Comparison of ENCODE assay signal across 8 cellular contexts in the genomic region with DNA sequence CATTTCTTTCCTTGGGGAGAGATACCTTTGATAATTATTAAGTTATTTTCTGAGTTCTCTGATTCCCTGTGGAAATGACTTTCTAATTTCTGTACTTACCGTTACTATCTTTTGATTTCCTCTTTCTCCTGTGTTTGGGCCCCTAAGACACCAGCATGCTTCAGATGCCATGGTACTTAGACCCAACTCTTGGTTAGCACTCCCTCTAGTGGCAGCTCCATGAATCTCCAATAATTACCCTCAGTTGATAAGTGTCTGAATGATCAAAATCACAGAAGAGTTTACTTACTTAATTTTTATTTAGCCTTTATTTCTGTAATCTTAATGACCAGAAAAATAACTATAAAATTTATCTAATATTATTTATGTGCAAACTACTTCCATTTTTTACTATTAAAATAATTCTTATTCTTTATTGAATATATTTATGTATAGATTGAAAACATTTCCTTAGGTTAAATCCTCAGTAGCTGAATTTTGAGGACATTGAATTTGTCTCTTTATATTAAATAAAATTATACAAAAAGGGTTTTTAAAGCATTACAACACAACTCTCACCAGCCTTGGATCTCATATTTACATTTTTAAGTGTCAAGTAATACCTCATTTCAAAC.
DNase-seq lines count a peak whose midpoint lies in the region; ATAC-seq and TF ChIP-seq lines count a peak whose summit lies in the region.

No MANE protein-coding gene starts in this region.

- no peak overlapping the region for H3K27ac ChIP-seq in right lobe of liver

- no peaks in the 10 kb centered on the region for H3K27me3 ChIP-seq in right lobe of liver

- ATAC-seq in GM21526 (IDR thresholded peaks at IDR 0.05; ENCODE audit: low FRiP score, unreplicated experiment) (peak; percentile 97), right lobe of liver (peak; percentile 80 to 86 (median 82))

- H3K4me3 Mint-ChIP-seq in type B pancreatic cell = no peak overlapping the region

- DNase-seq in activated gamma-delta T cell treated with anti-CD3 and anti-CD28 coated beads, Interleukin-2, amount 50 U/mL, for 16 hours (ENCODE audit: low read depth) = peak; percentile 2
- no peak for DNase-seq in activated gamma-delta T cell treated with Interleukin-2 at 50 U/mL for 16 hours
- peak; percentile 18 for DNase-seq in HS-5 (ENCODE audit: low read depth)
- peak; percentile 85 for DNase-seq in OCI-M1 (lab: John Stamatoyannopoulos, UW)
- peak; percentile 81 for DNase-seq in choroid plexus epithelial cell (ENCODE audit: low read depth)
- DNase-seq in right lobe of liver = no peak
- no peak for DNase-seq in type B pancreatic cell (ENCODE audit: extremely low spot score, unreplicated experiment)

- intact Hi-C loops in right lobe of liver (cut with DNase I) = no loop called here

- TF ChIP-seq POLR2A in right lobe of liver (IDR thresholded peaks at IDR 0.05) = no peak

- WGBS in right lobe of liver (ENCODE audit: insufficient coverage, low coverage, low lambda C conversion rate, missing lambda C conversion rate) = 4% methylated on average over 1 of the region's 1 CpG

- no peak overlapping the region for H3K4me3 ChIP-seq in choroid plexus epithelial cell (ENCODE audit: low read depth, low read length)
- H3K4me3 ChIP-seq in right lobe of liver = no peak overlapping the region

- no peaks in the 10 kb centered on the region for H3K36me3 Mint-ChIP-seq in type B pancreatic cell

- H3K27ac Mint-ChIP-seq in type B pancreatic cell = no peak overlapping the region

- no peaks in the 10 kb centered on the region for H3K9me3 Mint-ChIP-seq in type B pancreatic cell

- H3K9me3 ChIP-seq in right lobe of liver = no peaks in the 10 kb centered on the region

- no peaks in the 10 kb centered on the region for H3K36me3 ChIP-seq in right lobe of liver

- H3K4me1 ChIP-seq in right lobe of liver = no peaks in the 10 kb centered on the region

- TF ChIP-seq CTCF in choroid plexus epithelial cell (conservative IDR thresholded peaks at IDR 0.05; ENCODE audit: low read depth, low read length) (peak; percentile 84), right lobe of liver (IDR thresholded peaks at IDR 0.05) (peak; percentile 66 to 87 (median 87)), type B pancreatic cell (conservative IDR thresholded peaks at IDR 0.05) (peak; percentile 90)

- H3K27me3 Mint-ChIP-seq in type B pancreatic cell = peaks cover 22% of the 10 kb centered on the region

- peaks cover 5% of the 10 kb centered on the region for H3K4me1 Mint-ChIP-seq in type B pancreatic cell (ENCODE audit: unreplicated experiment)

Comparison
In these comparisons a context has a peak if more than half of its experiments do, and no peak if none do; other contexts are left out.
1. DNase-seq: peak in activated gamma-delta T cell treated with anti-CD3 and anti-CD28 coated beads, Interleukin-2, amount 50 U/mL, for 16 hours (single experiment), HS-5 (single experiment), OCI-M1 (single experiment) and choroid plexus epithelial cell (single experiment); none in activated gamma-delta T cell treated with Interleukin-2 at 50 U/mL for 16 hours (single experiment), right lobe of liver (0 of 3) and type B pancreatic cell (single experiment).
2. Peak in every context shown above with its lines, with median percentiles within 50 percentile points of each other: CTCF ChIP-seq.